21 cellular contexts compared by ENCODE assay signal in the genomic region with DNA sequence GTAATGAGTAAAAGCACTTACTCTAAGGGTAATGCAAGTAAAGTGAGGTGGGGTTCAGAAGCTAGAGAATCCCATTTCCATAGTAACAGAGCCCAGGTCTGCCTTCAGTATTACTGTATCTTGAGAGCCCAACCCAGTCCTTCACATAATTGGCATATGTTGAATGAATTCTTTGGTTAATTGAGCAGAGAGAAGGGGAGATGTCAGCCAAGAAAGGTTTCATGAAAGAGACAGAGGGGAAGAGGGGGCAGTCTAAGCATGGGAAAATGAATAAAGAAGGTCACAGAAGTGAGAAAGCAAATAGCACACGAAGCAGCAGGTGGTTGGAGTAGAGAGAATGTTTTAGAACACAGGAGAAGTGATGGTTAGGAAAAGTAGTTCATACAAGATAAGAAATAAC.
DNase-seq lines count a peak whose midpoint lies in the region; ATAC-seq lines count a peak whose summit lies in the region.
"Had no signal": no experiment of that assay in that cellular context is flagged by ENCODE, and none has a peak within 500 bp of the region (broad histone marks: within the 10 kb centered on the region; RNA-seq: fewer than 3 reads in every experiment).

No MANE protein-coding gene starts in this region.

- DNase-seq in DMS 273 (lab: John Stamatoyannopoulos, UW; ENCODE audit: unreplicated experiment) (peak; percentile 55), DMS 273 treated with DMSO at 0.1 percent for 48 hours (lab: John Stamatoyannopoulos, UW) (no peak), NCI-H1092 treated with DMSO at 0.1 percent for 48 hours (lab: John Stamatoyannopoulos, UW) (peak; percentile 81), NCI-H2171 treated with DMSO at 0.1 percent for 48 hours (lab: John Stamatoyannopoulos, UW) (peak; percentile 62), astrocyte of the hippocampus (ENCODE audit: low read depth, low spot score) (peak; percentile 25), UCSD-AML1 (lab: John Stamatoyannopoulos, UW; ENCODE audit: unreplicated experiment) (no peak), T-helper 2 cell (no peak)
- DNase-seq: GDM1, GM23248, HCEC 1CT, IMR-90, Kasumi-1, MG63, NCI-H1048, NCI-H2029 treated with DMSO at 0.1 percent for 48 hours, NCI-H82, PC-3, RPMI8226, SIG-M5, T-helper 1 cell had no signal

- ATAC-seq in GM21447 (IDR thresholded peaks at IDR 0.05; ENCODE audit: unreplicated experiment), result no peak
- ATAC-seq: PC-3 had no signal

Comparison
In these comparisons a context has a peak if more than half of its experiments do, and no peak if none do; other contexts are left out.
1. DNase-seq: peak in DMS 273 (single experiment), NCI-H1092 treated with DMSO at 0.1 percent for 48 hours (single experiment), NCI-H2171 treated with DMSO at 0.1 percent for 48 hours (single experiment) and astrocyte of the hippocampus (single experiment); none in DMS 273 treated with DMSO at 0.1 percent for 48 hours (single experiment), UCSD-AML1 (single experiment) and T-helper 2 cell (0 of 5).